In genomic region chr20:20837574-20838021, GRCh38 we compare ENCODE assay signal across 8 cellular contexts.
DNase-seq lines count a peak whose midpoint lies in the region; ATAC-seq and TF ChIP-seq lines count a peak whose summit lies in the region.

No MANE protein-coding gene starts in this region.

- no peaks in the 10 kb centered on the region for H3K4me1 Mint-ChIP-seq in MCF 10A (ENCODE audit: insufficient read depth, unreplicated experiment)

- TF ChIP-seq CTCF in MCF 10A (IDR thresholded peaks at IDR 0.05; ENCODE audit: unreplicated experiment) = peak; percentile 79

- POLR2A ChIA-PET in MCF 10A (lab: Yijun Ruan, JAX) = interaction anchor here (0.7 to 1.9 kb wide), 4 partner anchors 289 to 778 kb away, joined by 3 to 6 read pairs (median 4); partner anchors contain the start of gene KIZ

- H3K27me3 Mint-ChIP-seq in MCF 10A (ENCODE audit: insufficient read depth, unreplicated experiment) = peaks cover 17% of the 10 kb centered on the region

- no peak overlapping the region for H3K27ac Mint-ChIP-seq in MCF 10A (ENCODE audit: low read depth, unreplicated experiment)

- BruUV-seq in MCF 10A (replicated peaks; lab: Mats Ljungman, UMichigan) = no TSS peak

- no peak overlapping the region for H3K4me3 Mint-ChIP-seq in MCF 10A (ENCODE audit: unreplicated experiment)

- CTCF ChIA-PET in MCF 10A (lab: Yijun Ruan, JAX) = interaction anchor here (0.6 to 9.1 kb wide), 80 partner anchors 9 to 1915 kb away, joined by 3 to 171 read pairs (median 5); partner anchors contain the start of gene KIZ

- ATAC-seq in HG03159 (IDR thresholded peaks at IDR 0.05; ENCODE audit: unreplicated experiment) (no peak), HG03460 (IDR thresholded peaks at IDR 0.05; ENCODE audit: unreplicated experiment) (no peak)

- DNase-seq in GDM1 (lab: John Stamatoyannopoulos, UW) (peak; percentile 23), NCI-H1092 treated with DMSO at 0.1 percent for 48 hours (lab: John Stamatoyannopoulos, UW) (peak; percentile 59), SIG-M5 treated with dmso at 0.1 percent for 504 hours (lab: John Stamatoyannopoulos, UW; ENCODE audit: unreplicated experiment) (peak; percentile 75), MCF 10A (ENCODE audit: unreplicated experiment) (peak; percentile 50), islet precursor cell (peak; percentile 73)
- DNase-seq in stimulated activated CD4-positive, alpha-beta T cell treated with anti-CD3 and anti-CD28 coated beads, Interleukin-2, amount 100 ng/mL, for 48 hours = peak; percentile 25 to 29

- intact Hi-C loops in MCF 10A (cut with micrococcal nuclease) = loop anchor here (1.0 to 10.0 kb wide), 5 partner anchors 399 to 1477 kb away; no protein-coding TSS in a partner anchor

- no peaks in the 10 kb centered on the region for H3K9me3 Mint-ChIP-seq in MCF 10A (ENCODE audit: unreplicated experiment)

- H3K36me3 Mint-ChIP-seq in MCF 10A (ENCODE audit: insufficient read depth, unreplicated experiment) = no peaks in the 10 kb centered on the region

Comparison
In these comparisons a context has a peak if more than half of its experiments do, and no peak if none do; other contexts are left out.
1. DNase-seq: peak in every context shown above with its lines; median percentile 75 in SIG-M5 treated with dmso at 0.1 percent for 504 hours; 73 in islet precursor cell; 59 in NCI-H1092 treated with DMSO at 0.1 percent for 48 hours; 50 in MCF 10A; 27 in stimulated activated CD4-positive, alpha-beta T cell treated with anti-CD3 and anti-CD28 coated beads, Interleukin-2, amount 100 ng/mL, for 48 hours; 23 in GDM1.